In the genomic region with DNA sequence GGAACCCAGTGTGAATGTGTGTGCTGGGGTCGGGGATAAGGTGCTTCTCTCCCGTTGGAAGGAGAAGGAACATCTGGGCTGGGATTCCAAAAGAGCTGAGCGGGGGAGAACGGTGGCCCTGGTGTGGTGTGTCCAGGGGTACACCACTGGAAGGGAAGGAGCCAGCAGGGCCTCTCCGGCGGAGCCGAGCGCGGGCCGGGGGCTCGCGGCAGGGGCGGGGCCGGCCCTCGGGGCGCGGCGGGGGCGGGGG, we compare ENCODE assay signal across 8 cellular contexts. TPM values are rescaled to one million over a fixed set of nuclear protein-coding genes. Genes with fewer than 3 reads are reported as not detected.
DNase-seq lines count a peak whose midpoint lies in the region; ATAC-seq and TF ChIP-seq lines count a peak whose summit lies in the region.

No MANE protein-coding gene starts in this region.

- intact Hi-C loops in cardiac septum (cut with DNase I): no loop called here
- intact Hi-C loops in activated T-helper 2 cell treated with anti-CD3 and anti-CD28 coated beads, Interferon-gamma antibody, Interleukin-2, Interleukin-4, amounts not matched to agents 10 μg/mL and 5 μg/mL and 100 μg/mL, durations not matched to agents 14 hours and 24 hours and 36 hours (cut with micrococcal nuclease): loop anchor here (2.0 kb wide), 1 partner anchor 29 kb away; no protein-coding TSS in a partner anchor

- no peak for TF ChIP-seq RAD21 in liver (IDR thresholded peaks at IDR 0.05)

- H3K9ac ChIP-seq in liver (ENCODE audit: low read depth in 1 of 2, low read length in 2 of 2): peak overlapping the region in 1 of 2 donors; percentile 10

- WGBS in liver: 2% methylated on average over 19 of the region's 19 CpGs
- under 1% methylated on average over 19 of the region's 19 CpGs for WGBS in urinary bladder

- peak overlapping the region; percentile 93 for H3K27ac Mint-ChIP-seq in activated T-helper 2 cell treated with anti-CD3 and anti-CD28 coated beads, Interferon-gamma antibody, Interleukin-2, Interleukin-4, amounts not matched to agents 10 μg/mL and 5 μg/mL and 100 μg/mL, durations not matched to agents 14 hours and 24 hours and 36 hours

- H3K4me1 Mint-ChIP-seq in activated T-helper 2 cell treated with anti-CD3 and anti-CD28 coated beads, Interferon-gamma antibody, Interleukin-2, Interleukin-4, amounts not matched to agents 10 μg/mL and 5 μg/mL and 100 μg/mL, durations not matched to agents 14 hours and 24 hours and 36 hours (ENCODE audit: low read depth): peaks cover 20% of the 10 kb centered on the region

- peak overlapping the region; percentile 92 for H3K4me3 ChIP-seq in cardiac muscle cell
- peak overlapping the region in 2 of 3 donors; percentile 27 to 76 for H3K4me3 ChIP-seq in liver (ENCODE audit: low read depth in 1 of 3, low read length in 3 of 3)
- H3K4me3 ChIP-seq in urinary bladder (ENCODE audit: low read depth, low read length): peak overlapping the region; percentile 78

- peaks cover 6% of the 10 kb centered on the region for H3K27me3 Mint-ChIP-seq in activated T-helper 2 cell treated with anti-CD3 and anti-CD28 coated beads, Interferon-gamma antibody, Interleukin-2, Interleukin-4, amounts not matched to agents 10 μg/mL and 5 μg/mL and 100 μg/mL, durations not matched to agents 14 hours and 24 hours and 36 hours (ENCODE audit: low read depth)

- H3K36me3 ChIP-seq in cardiac muscle cell (no peaks in the 10 kb centered on the region), liver (ENCODE audit: control insufficient read depth in 4 of 4, insufficient read depth in 3 of 4, low read depth in 1 of 4, low read length in 3 of 4) (no peaks in the 10 kb centered on the region), urinary bladder (ENCODE audit: insufficient read depth) (no peaks in the 10 kb centered on the region)

- TF ChIP-seq CTCF in cardiac muscle cell (IDR thresholded peaks at IDR 0.05; ENCODE audit: low read depth, low read length) (no peak), liver (IDR thresholded peaks at IDR 0.05; ENCODE audit: low read depth, low read length, missing input control) (no peak)

- no peaks in the 10 kb centered on the region for H3K9me3 Mint-ChIP-seq in activated T-helper 2 cell treated with anti-CD3 and anti-CD28 coated beads, Interferon-gamma antibody, Interleukin-2, Interleukin-4, amounts not matched to agents 10 μg/mL and 5 μg/mL and 100 μg/mL, durations not matched to agents 14 hours and 24 hours and 36 hours

- H3K9me3 ChIP-seq in cardiac muscle cell (ENCODE audit: low read depth): no peaks in the 10 kb centered on the region
- no peaks in the 10 kb centered on the region for H3K9me3 ChIP-seq in liver (ENCODE audit: control insufficient read depth in 4 of 4, low read length in 3 of 4)

- ATAC-seq in left lobe of liver: no peak

- no peak for DNase-seq in cardiac muscle cell (ENCODE audit: low read depth in 1 of 2, low spot score in 1 of 2)
- DNase-seq in cardiac septum (ENCODE audit: low spot score): no peak
- no peak for DNase-seq in activated T-helper 2 cell treated with anti-CD3 and anti-CD28 coated beads, Interferon-gamma antibody, Interleukin-2, Interleukin-4, amounts not matched to agents 10 μg/mL and 5 μg/mL and 100 μg/mL, durations not matched to agents 14 hours and 24 hours and 36 hours (ENCODE audit: low spot score)
- DNase-seq in kidney glomerular epithelial cell (lab: John Stamatoyannopoulos, UW): no peak
- DNase-seq in left lobe of liver (ENCODE audit: low spot score): no peak
- no peak for DNase-seq in NCI-H226

- no peaks in the 10 kb centered on the region for H3K27me3 ChIP-seq in cardiac muscle cell
- H3K27me3 ChIP-seq in liver (ENCODE audit: control insufficient read depth in 4 of 4, insufficient read depth in 4 of 4, low read length in 3 of 4): no peaks in the 10 kb centered on the region

- peak overlapping the region; percentile 61 for H3K27ac ChIP-seq in cardiac muscle cell
- no peak overlapping the region for H3K27ac ChIP-seq in liver (ENCODE audit: low read depth in 1 of 2, low read length in 2 of 2)
- no peak overlapping the region for H3K27ac ChIP-seq in urinary bladder (ENCODE audit: low read depth)

- H3K4me1 ChIP-seq in cardiac muscle cell (ENCODE audit: low read depth) (peaks cover 9% of the 10 kb centered on the region), liver (ENCODE audit: control insufficient read depth in 4 of 4, insufficient read depth in 4 of 4, low read length in 3 of 4) (peaks cover 3 to 18% (median 10%) of the 10 kb centered on the region in 4 donors), urinary bladder (ENCODE audit: insufficient read depth) (peaks cover 2% of the 10 kb centered on the region)

- H3K4me3 Mint-ChIP-seq in activated T-helper 2 cell treated with anti-CD3 and anti-CD28 coated beads, Interferon-gamma antibody, Interleukin-2, Interleukin-4, amounts not matched to agents 10 μg/mL and 5 μg/mL and 100 μg/mL, durations not matched to agents 14 hours and 24 hours and 36 hours (ENCODE audit: low read depth): peak overlapping the region; percentile 96

- H3K36me3 Mint-ChIP-seq in activated T-helper 2 cell treated with anti-CD3 and anti-CD28 coated beads, Interferon-gamma antibody, Interleukin-2, Interleukin-4, amounts not matched to agents 10 μg/mL and 5 μg/mL and 100 μg/mL, durations not matched to agents 14 hours and 24 hours and 36 hours (ENCODE audit: low read depth): no peaks in the 10 kb centered on the region

TF ChIP-seq in liver, 16 proteins besides CTCF, POLR2A, EP300 and RAD21 (continues in another document):
- TF ChIP-seq SP1 (IDR thresholded peaks at IDR 0.05) (no peak), HNF4A (conservative IDR thresholded peaks at IDR 0.05) (no peak), RXRA (IDR thresholded peaks at IDR 0.05) (no peak), FOXA2 (IDR thresholded peaks at IDR 0.05) (no peak), EGR1 (IDR thresholded peaks at IDR 0.05; ENCODE audit: low read depth in 2 of 2) (no peak), JUND (IDR thresholded peaks at IDR 0.05) (no peak)
- TF ChIP-seq, protein P1, sequence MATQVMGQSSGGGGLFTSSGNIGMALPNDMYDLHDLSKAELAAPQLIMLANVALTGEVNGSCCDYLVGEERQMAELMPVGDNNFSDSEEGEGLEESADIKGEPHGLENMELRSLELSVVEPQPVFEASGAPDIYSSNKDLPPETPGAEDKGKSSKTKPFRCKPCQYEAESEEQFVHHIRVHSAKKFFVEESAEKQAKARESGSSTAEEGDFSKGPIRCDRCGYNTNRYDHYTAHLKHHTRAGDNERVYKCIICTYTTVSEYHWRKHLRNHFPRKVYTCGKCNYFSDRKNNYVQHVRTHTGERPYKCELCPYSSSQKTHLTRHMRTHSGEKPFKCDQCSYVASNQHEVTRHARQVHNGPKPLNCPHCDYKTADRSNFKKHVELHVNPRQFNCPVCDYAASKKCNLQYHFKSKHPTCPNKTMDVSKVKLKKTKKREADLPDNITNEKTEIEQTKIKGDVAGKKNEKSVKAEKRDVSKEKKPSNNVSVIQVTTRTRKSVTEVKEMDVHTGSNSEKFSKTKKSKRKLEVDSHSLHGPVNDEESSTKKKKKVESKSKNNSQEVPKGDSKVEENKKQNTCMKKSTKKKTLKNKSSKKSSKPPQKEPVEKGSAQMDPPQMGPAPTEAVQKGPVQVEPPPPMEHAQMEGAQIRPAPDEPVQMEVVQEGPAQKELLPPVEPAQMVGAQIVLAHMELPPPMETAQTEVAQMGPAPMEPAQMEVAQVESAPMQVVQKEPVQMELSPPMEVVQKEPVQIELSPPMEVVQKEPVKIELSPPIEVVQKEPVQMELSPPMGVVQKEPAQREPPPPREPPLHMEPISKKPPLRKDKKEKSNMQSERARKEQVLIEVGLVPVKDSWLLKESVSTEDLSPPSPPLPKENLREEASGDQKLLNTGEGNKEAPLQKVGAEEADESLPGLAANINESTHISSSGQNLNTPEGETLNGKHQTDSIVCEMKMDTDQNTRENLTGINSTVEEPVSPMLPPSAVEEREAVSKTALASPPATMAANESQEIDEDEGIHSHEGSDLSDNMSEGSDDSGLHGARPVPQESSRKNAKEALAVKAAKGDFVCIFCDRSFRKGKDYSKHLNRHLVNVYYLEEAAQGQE (IDR thresholded peaks at IDR 0.05): no peak
- TF ChIP-seq, protein P2, sequence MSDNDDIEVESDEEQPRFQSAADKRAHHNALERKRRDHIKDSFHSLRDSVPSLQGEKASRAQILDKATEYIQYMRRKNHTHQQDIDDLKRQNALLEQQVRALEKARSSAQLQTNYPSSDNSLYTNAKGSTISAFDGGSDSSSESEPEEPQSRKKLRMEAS (IDR thresholded peaks at IDR 0.05): no peak
- TF ChIP-seq, protein P3, sequence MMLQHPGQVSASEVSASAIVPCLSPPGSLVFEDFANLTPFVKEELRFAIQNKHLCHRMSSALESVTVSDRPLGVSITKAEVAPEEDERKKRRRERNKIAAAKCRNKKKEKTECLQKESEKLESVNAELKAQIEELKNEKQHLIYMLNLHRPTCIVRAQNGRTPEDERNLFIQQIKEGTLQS (IDR thresholded peaks at IDR 0.05): no peak

RNA-seq across cellular contexts. Expression of a gene that starts 0.2 kb away (rescaled TPM):
- total RNA-seq in cardiac muscle cell: 32.4 and 46.2 TPM in 2 replicates
- 22.6 and 26.9 TPM in 2 replicates for polyA plus RNA-seq in cardiac muscle cell
- 3.3 TPM for total RNA-seq in cardiac septum
- total RNA-seq in activated T-helper 2 cell treated with anti-CD3 and anti-CD28 coated beads, Interferon-gamma antibody, Interleukin-2, Interleukin-4, amounts not matched to agents 10 μg/mL and 5 μg/mL and 100 μg/mL, durations not matched to agents 14 hours and 24 hours and 36 hours: 190 and 199 TPM in 2 replicates
- 10 to 100 TPM in 1 of 2 donors, 1 to 10 TPM in 1; 9.7 to 26.8 TPM for total RNA-seq in liver
- 1 to 10 TPM; 4.0 to 5.1 TPM for polyA plus RNA-seq in liver
- total RNA-seq in urinary bladder: 8.9 TPM
- 7.7 TPM for polyA plus RNA-seq in urinary bladder
- total RNA-seq in left lobe of liver: 12.9 TPM

RNA-seq across cellular contexts. Expression of a gene that starts 57.1 kb away (rescaled TPM):
- total RNA-seq in cardiac muscle cell (417 and 533 TPM in 2 replicates), cardiac septum (162 TPM), liver (100 to 1,000 TPM in 1 of 2 donors, 10 to 100 TPM in 1; 51.8 to 218 TPM), urinary bladder (557 TPM), left lobe of liver (84.3 TPM)
- polyA plus RNA-seq in cardiac muscle cell (792 and 1,191 TPM in 2 replicates), liver (100 to 1,000 TPM in 1 of 2 donors, 10 to 100 TPM in 1; 81.8 to 183 TPM), urinary bladder (519 TPM)
- total RNA-seq in activated T-helper 2 cell treated with anti-CD3 and anti-CD28 coated beads, Interferon-gamma antibody, Interleukin-2, Interleukin-4, amounts not matched to agents 10 μg/mL and 5 μg/mL and 100 μg/mL, durations not matched to agents 14 hours and 24 hours and 36 hours: 579 and 591 TPM in 2 replicates
